16 cellular contexts compared by ENCODE assay signal in genomic region chr15:76162050-76162425, GRCh38.
"Had no signal": no experiment of that assay in that cellular context is flagged by ENCODE, and none has a peak within 500 bp of the region (broad histone marks: within the 10 kb centered on the region; RNA-seq: fewer than 3 reads in every experiment).

No MANE protein-coding gene starts in this region.

- H3K36me3 Mint-ChIP-seq: activated CD4-positive, alpha-beta memory T cell treated with anti-CD3 and anti-CD28 coated beads for 36 hours; activated CD8-positive, alpha-beta memory T cell treated with anti-CD3 and anti-CD28 coated beads, Interleukin-2, amount 10 ng/mL, durations not matched to agents 7 days and 5 days; natural killer cell; stimulated activated effector memory CD8-positive, alpha-beta T cell treated with anti-CD3 and anti-CD28 coated beads, Interleukin-12 subunit alpha, Interleukin-12 subunit beta, amount 100 ng/mL, for 72 hours had no signal

- H3K4me3 Mint-ChIP-seq: activated CD4-positive, alpha-beta memory T cell treated with anti-CD3 and anti-CD28 coated beads for 36 hours; activated CD4-positive, alpha-beta T cell treated with anti-CD3 and anti-CD28 coated beads for 36 hours; activated CD8-positive, alpha-beta memory T cell treated with anti-CD3 and anti-CD28 coated beads, Interleukin-2, amount 10 ng/mL, durations not matched to agents 7 days and 5 days; activated T-cell treated with anti-CD3 and anti-CD28 coated beads, Interleukin-2, amount 50 U/mL, for 4 hours; natural killer cell; stimulated activated effector memory CD8-positive, alpha-beta T cell treated with anti-CD3 and anti-CD28 coated beads, Interleukin-12 subunit alpha, Interleukin-12 subunit beta, amount 100 ng/mL, for 72 hours had no signal

- H3K4me1 Mint-ChIP-seq: activated CD4-positive, alpha-beta T cell treated with anti-CD3 and anti-CD28 coated beads for 36 hours; activated CD8-positive, alpha-beta memory T cell treated with anti-CD3 and anti-CD28 coated beads, Interleukin-2, amount 10 ng/mL, durations not matched to agents 7 days and 5 days; natural killer cell; stimulated activated effector memory CD8-positive, alpha-beta T cell treated with anti-CD3 and anti-CD28 coated beads, Interleukin-12 subunit alpha, Interleukin-12 subunit beta, amount 100 ng/mL, for 72 hours had no signal

- H3K36me3 ChIP-seq: cardiac muscle cell, gastroesophageal sphincter had no signal

- H3K27ac ChIP-seq: cardiac muscle cell had no signal

- H3K4me3 ChIP-seq: cardiac muscle cell, gastroesophageal sphincter, mucosa of descending colon had no signal

- H3K9me3 ChIP-seq: gastroesophageal sphincter, mucosa of descending colon had no signal

- H3K9me3 Mint-ChIP-seq: activated CD4-positive, alpha-beta memory T cell treated with anti-CD3 and anti-CD28 coated beads for 36 hours; activated T-cell treated with anti-CD3 and anti-CD28 coated beads, Interleukin-2, amount 50 U/mL, for 4 hours; natural killer cell; stimulated activated effector memory CD8-positive, alpha-beta T cell treated with anti-CD3 and anti-CD28 coated beads, Interleukin-12 subunit alpha, Interleukin-12 subunit beta, amount 100 ng/mL, for 72 hours had no signal

- ATAC-seq: activated CD4-positive, alpha-beta T cell treated with anti-CD3 and anti-CD28 coated beads for 36 hours; activated CD8-positive, alpha-beta memory T cell treated with anti-CD3 and anti-CD28 coated beads, Interleukin-2, amount 10 ng/mL, durations not matched to agents 7 days and 5 days; activated T-cell treated with anti-CD3 and anti-CD28 coated beads, Interleukin-2, amount 50 U/mL, for 4 hours; gastroesophageal sphincter; left lobe of liver; natural killer cell had no signal

- H3K27me3 ChIP-seq: cardiac muscle cell, gastroesophageal sphincter had no signal

- H3K27ac Mint-ChIP-seq: activated CD4-positive, alpha-beta memory T cell treated with anti-CD3 and anti-CD28 coated beads for 36 hours; activated CD4-positive, alpha-beta T cell treated with anti-CD3 and anti-CD28 coated beads for 36 hours; activated CD8-positive, alpha-beta memory T cell treated with anti-CD3 and anti-CD28 coated beads, Interleukin-2, amount 10 ng/mL, durations not matched to agents 7 days and 5 days; natural killer cell; stimulated activated effector memory CD8-positive, alpha-beta T cell treated with anti-CD3 and anti-CD28 coated beads, Interleukin-12 subunit alpha, Interleukin-12 subunit beta, amount 100 ng/mL, for 72 hours had no signal

- DNase-seq: activated CD4-positive, alpha-beta memory T cell treated with anti-CD3 and anti-CD28 coated beads for 36 hours; activated CD4-positive, alpha-beta T cell treated with anti-CD3 and anti-CD28 coated beads for 36 hours; activated CD8-positive, alpha-beta memory T cell treated with anti-CD3 and anti-CD28 coated beads, Interleukin-2, amount 10 ng/mL, durations not matched to agents 7 days and 5 days; activated effector memory CD4-positive, alpha-beta T cell treated with Interleukin-2 at 50 U/mL for 16 hours; activated naive CD4-positive, alpha-beta T cell treated with anti-CD3 and anti-CD28 coated beads, Interleukin-2, amount 50 U/mL, for 16 hours; activated T-cell treated with anti-CD3 and anti-CD28 coated beads, Interleukin-2, amount 50 U/mL, for 4 hours; erythroblast; mucosa of descending colon; natural killer cell; stimulated activated CD4-positive, alpha-beta T cell treated with anti-CD3 and anti-CD28 coated beads, Interleukin-12 subunit alpha, Interleukin-12 subunit beta, amount 100 ng/mL, for 4 hours; stimulated activated CD4-positive, alpha-beta T cell treated with anti-CD3 and anti-CD28 coated beads, Interleukin-2, amount 100 ng/mL, for 24 hours; T-helper 1 cell had no signal
